In the genomic region with DNA sequence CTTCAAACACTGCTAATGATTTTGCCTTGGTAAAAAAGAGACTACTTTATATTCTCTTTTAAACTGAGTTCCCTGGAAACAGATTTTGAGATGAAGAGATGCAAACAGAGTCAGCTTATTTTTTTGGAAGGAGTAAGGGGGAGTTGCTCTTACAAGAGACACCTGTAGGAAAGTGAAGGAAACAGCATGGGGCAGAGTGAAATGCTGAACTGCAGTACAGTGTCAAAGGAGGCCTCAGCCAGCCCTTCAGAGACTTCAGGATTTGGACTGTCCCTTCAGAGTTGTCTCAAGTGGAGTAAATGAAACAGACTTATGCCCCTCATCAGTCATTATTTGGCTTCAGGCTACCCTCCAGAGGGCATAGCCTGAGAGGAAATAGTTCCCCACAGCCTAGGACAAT, we compare ENCODE assay signal across 3 cellular contexts.
TF ChIP-seq lines count a peak whose summit lies in the region.

No MANE protein-coding gene starts in this region.

TF ChIP-seq in GM23338, 12 proteins besides CTCF, POLR2A, EP300 and RAD21 (continues in another document):
- TF ChIP-seq, protein P1, sequence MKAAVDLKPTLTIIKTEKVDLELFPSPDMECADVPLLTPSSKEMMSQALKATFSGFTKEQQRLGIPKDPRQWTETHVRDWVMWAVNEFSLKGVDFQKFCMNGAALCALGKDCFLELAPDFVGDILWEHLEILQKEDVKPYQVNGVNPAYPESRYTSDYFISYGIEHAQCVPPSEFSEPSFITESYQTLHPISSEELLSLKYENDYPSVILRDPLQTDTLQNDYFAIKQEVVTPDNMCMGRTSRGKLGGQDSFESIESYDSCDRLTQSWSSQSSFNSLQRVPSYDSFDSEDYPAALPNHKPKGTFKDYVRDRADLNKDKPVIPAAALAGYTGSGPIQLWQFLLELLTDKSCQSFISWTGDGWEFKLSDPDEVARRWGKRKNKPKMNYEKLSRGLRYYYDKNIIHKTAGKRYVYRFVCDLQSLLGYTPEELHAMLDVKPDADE (IDR thresholded peaks at IDR 0.05): no peak
- no peak for TF ChIP-seq ZNF331 (CRISPR knock-in tag; IDR thresholded peaks at IDR 0.05; ENCODE audit: low read depth)
- TF ChIP-seq, protein P2, sequence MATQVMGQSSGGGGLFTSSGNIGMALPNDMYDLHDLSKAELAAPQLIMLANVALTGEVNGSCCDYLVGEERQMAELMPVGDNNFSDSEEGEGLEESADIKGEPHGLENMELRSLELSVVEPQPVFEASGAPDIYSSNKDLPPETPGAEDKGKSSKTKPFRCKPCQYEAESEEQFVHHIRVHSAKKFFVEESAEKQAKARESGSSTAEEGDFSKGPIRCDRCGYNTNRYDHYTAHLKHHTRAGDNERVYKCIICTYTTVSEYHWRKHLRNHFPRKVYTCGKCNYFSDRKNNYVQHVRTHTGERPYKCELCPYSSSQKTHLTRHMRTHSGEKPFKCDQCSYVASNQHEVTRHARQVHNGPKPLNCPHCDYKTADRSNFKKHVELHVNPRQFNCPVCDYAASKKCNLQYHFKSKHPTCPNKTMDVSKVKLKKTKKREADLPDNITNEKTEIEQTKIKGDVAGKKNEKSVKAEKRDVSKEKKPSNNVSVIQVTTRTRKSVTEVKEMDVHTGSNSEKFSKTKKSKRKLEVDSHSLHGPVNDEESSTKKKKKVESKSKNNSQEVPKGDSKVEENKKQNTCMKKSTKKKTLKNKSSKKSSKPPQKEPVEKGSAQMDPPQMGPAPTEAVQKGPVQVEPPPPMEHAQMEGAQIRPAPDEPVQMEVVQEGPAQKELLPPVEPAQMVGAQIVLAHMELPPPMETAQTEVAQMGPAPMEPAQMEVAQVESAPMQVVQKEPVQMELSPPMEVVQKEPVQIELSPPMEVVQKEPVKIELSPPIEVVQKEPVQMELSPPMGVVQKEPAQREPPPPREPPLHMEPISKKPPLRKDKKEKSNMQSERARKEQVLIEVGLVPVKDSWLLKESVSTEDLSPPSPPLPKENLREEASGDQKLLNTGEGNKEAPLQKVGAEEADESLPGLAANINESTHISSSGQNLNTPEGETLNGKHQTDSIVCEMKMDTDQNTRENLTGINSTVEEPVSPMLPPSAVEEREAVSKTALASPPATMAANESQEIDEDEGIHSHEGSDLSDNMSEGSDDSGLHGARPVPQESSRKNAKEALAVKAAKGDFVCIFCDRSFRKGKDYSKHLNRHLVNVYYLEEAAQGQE (IDR thresholded peaks at IDR 0.05; ENCODE audit: unreplicated experiment): no peak
- TF ChIP-seq CREB1 (CRISPR knock-in tag; IDR thresholded peaks at IDR 0.05; ENCODE audit: low read depth): no peak
- no peak for TF ChIP-seq STAT1 (IDR thresholded peaks at IDR 0.05; ENCODE audit: unreplicated experiment)
- no peak for TF ChIP-seq EZH2phosphoT487 (IDR thresholded peaks at IDR 0.05; ENCODE audit: unreplicated experiment)
- no peak for TF ChIP-seq POLR2AphosphoS5 (IDR thresholded peaks at IDR 0.05; ENCODE audit: low read depth)

TF ChIP-seq in IMR-90, 13 proteins besides CTCF, POLR2A, EP300 and RAD21:
- TF ChIP-seq CHD1 (IDR thresholded peaks at IDR 0.05; ENCODE audit: low read depth, low read length) (no peak), MAFK (IDR thresholded peaks at IDR 0.05; ENCODE audit: low read depth, low read length) (no peak), RCOR1 (IDR thresholded peaks at IDR 0.05; ENCODE audit: insufficient replicate concordance, low read length) (no peak), SMC3 (IDR thresholded peaks at IDR 0.05; ENCODE audit: low read depth, low read length) (no peak), CEBPB (IDR thresholded peaks at IDR 0.05; ENCODE audit: low read depth, low read length) (no peak), MXI1 (IDR thresholded peaks at IDR 0.05; ENCODE audit: borderline replicate concordance, low read depth, low read length) (no peak), MAZ (IDR thresholded peaks at IDR 0.05; ENCODE audit: borderline replicate concordance, low read depth, low read length) (no peak), NFE2L2 (IDR thresholded peaks at IDR 0.05; ENCODE audit: low read depth, low read length) (no peak), RFX5 (IDR thresholded peaks at IDR 0.05; ENCODE audit: low read depth, low read length) (no peak), BHLHE40 (IDR thresholded peaks at IDR 0.05; ENCODE audit: low read depth, low read length) (no peak), FOS (IDR thresholded peaks at IDR 0.05; ENCODE audit: low read depth, low read length) (no peak)
- TF ChIP-seq, protein P3, sequence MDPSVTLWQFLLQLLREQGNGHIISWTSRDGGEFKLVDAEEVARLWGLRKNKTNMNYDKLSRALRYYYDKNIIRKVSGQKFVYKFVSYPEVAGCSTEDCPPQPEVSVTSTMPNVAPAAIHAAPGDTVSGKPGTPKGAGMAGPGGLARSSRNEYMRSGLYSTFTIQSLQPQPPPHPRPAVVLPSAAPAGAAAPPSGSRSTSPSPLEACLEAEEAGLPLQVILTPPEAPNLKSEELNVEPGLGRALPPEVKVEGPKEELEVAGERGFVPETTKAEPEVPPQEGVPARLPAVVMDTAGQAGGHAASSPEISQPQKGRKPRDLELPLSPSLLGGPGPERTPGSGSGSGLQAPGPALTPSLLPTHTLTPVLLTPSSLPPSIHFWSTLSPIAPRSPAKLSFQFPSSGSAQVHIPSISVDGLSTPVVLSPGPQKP (IDR thresholded peaks at IDR 0.05; ENCODE audit: borderline replicate concordance, low read depth, low read length): no peak
- TF ChIP-seq, protein P4, sequence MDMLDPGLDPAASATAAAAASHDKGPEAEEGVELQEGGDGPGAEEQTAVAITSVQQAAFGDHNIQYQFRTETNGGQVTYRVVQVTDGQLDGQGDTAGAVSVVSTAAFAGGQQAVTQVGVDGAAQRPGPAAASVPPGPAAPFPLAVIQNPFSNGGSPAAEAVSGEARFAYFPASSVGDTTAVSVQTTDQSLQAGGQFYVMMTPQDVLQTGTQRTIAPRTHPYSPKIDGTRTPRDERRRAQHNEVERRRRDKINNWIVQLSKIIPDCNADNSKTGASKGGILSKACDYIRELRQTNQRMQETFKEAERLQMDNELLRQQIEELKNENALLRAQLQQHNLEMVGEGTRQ (IDR thresholded peaks at IDR 0.05; ENCODE audit: low read depth, low read length): no peak

TF ChIP-seq in GM12878, 131 proteins besides CTCF, POLR2A, EP300 and RAD21:
- TF ChIP-seq SIN3A (IDR thresholded peaks at IDR 0.05; ENCODE audit: low read depth, low read length) (no peak), YY1 (IDR thresholded peaks at IDR 0.05; ENCODE audit: low read depth, low read length) (no peak), CREB1 (IDR thresholded peaks at IDR 0.05; ENCODE audit: low read depth) (no peak), NFXL1 (IDR thresholded peaks at IDR 0.05; ENCODE audit: borderline replicate concordance) (no peak), SMARCA5 (IDR thresholded peaks at IDR 0.05) (no peak), EGR1 (IDR thresholded peaks at IDR 0.05; ENCODE audit: borderline replicate concordance in 1 of 2, low read depth in 2 of 2, low read length in 2 of 2) (no peak), MYC (IDR thresholded peaks at IDR 0.05; ENCODE audit: insufficient read depth, insufficient read length, insufficient replicate concordance, low read length, severe bottlenecking) (no peak)
TF ChIP-seq in GM12878: peak in this region for 0.
